ENCODE assay signal across 2 cellular contexts in genomic region chr1:167648252-167648849, GRCh38.
TF ChIP-seq lines count a peak whose summit lies in the region.

No MANE protein-coding gene starts in this region.

TF ChIP-seq in GM12891, 5 proteins besides CTCF, POLR2A, EP300 and RAD21 (continued from another document):
- no peak for TF ChIP-seq TAF1 (IDR thresholded peaks at IDR 0.05; ENCODE audit: low read depth, low read length)

TF ChIP-seq in K562, 482 proteins besides CTCF, POLR2A, EP300 and RAD21 (continued from another document):
- TF ChIP-seq USF1 (CRISPR knock-in tag; IDR thresholded peaks at IDR 0.05), result 0 out of 2 replicates have a peak, but pooled peaks have one; percentile 1
- no peak for TF ChIP-seq GTF2A2 (tag; IDR thresholded peaks at IDR 0.05)
- no peak for TF ChIP-seq ZFPM2 (CRISPR knock-in tag; IDR thresholded peaks at IDR 0.05)
- TF ChIP-seq CBFB (CRISPR knock-in tag; IDR thresholded peaks at IDR 0.05), result no peak
TF ChIP-seq in K562: peak in this region for 1.
